Comparison of ENCODE assay signal across 8 cellular contexts in genomic region chr18:74290831-74291770, GRCh38. TPM values are rescaled to one million over a fixed set of nuclear protein-coding genes. Genes with fewer than 3 reads are reported as not detected.
DNase-seq lines count a peak whose midpoint lies in the region; ATAC-seq and TF ChIP-seq lines count a peak whose summit lies in the region.

No MANE protein-coding gene starts in this region.

- peak overlapping the region; percentile 73 for H3K9ac ChIP-seq in skeletal muscle satellite cell (ENCODE audit: low read depth, low read length)

- no peaks in the 10 kb centered on the region for H3K27me3 Mint-ChIP-seq in activated naive CD4-positive, alpha-beta T cell treated with anti-CD3 and anti-CD28 coated beads, Interleukin-2, amount 50 U/mL, for 24 hours

- peaks cover 52% of the 10 kb centered on the region for H3K79me2 ChIP-seq in hepatocyte

- H3K27ac Mint-ChIP-seq in activated naive CD4-positive, alpha-beta T cell treated with anti-CD3 and anti-CD28 coated beads, Interleukin-2, amount 50 U/mL, for 24 hours, result peak overlapping the region; percentile 64

- H3K9me3 Mint-ChIP-seq in activated naive CD4-positive, alpha-beta T cell treated with anti-CD3 and anti-CD28 coated beads, Interleukin-2, amount 50 U/mL, for 24 hours, result no peaks in the 10 kb centered on the region

- no peaks in the 10 kb centered on the region for H3K27me3 ChIP-seq in hepatocyte
- no peaks in the 10 kb centered on the region for H3K27me3 ChIP-seq in skeletal muscle satellite cell (ENCODE audit: control insufficient read depth, insufficient read depth, low read length)

- H3K4me1 ChIP-seq in hepatocyte (ENCODE audit: insufficient read depth) (peaks cover 28% of the 10 kb centered on the region), skeletal muscle satellite cell (ENCODE audit: control insufficient read depth, insufficient read depth, low read length) (peaks cover 24% of the 10 kb centered on the region)

- peak overlapping the region; percentile 81 for H3K27ac ChIP-seq in hepatocyte

- no peaks in the 10 kb centered on the region for H4K20me1 ChIP-seq in hepatocyte (ENCODE audit: insufficient read depth, poor library complexity, severe bottlenecking)

- peak overlapping the region; percentile 33 for H2AFZ ChIP-seq in hepatocyte

- peak overlapping the region; percentile 90 for H3K4me2 ChIP-seq in hepatocyte
- peak overlapping the region; percentile 90 for H3K4me2 ChIP-seq in skeletal muscle satellite cell (ENCODE audit: low read length)

- H3K9me3 ChIP-seq in hepatocyte (ENCODE audit: low read depth), result no peaks in the 10 kb centered on the region
- H3K9me3 ChIP-seq in skeletal muscle satellite cell (replicated peaks; ENCODE audit: low read length), result no peaks in the 10 kb centered on the region

- H3K36me3 ChIP-seq in hepatocyte (replicated peaks; ENCODE audit: insufficient read depth, low read depth) (no peaks in the 10 kb centered on the region), skeletal muscle satellite cell (ENCODE audit: insufficient read depth, low read length) (no peaks in the 10 kb centered on the region)

- DNase-seq in GM10266 (ENCODE audit: extremely low spot score), result peak; percentile 4
- peak; percentile 67 for DNase-seq in LNCaP clone FGC (ENCODE audit: low read depth)
- peak; percentile 86 for DNase-seq in hepatocyte (ENCODE audit: low spot score)
- DNase-seq in SIG-M5 (lab: John Stamatoyannopoulos, UW), result no peak
- no peak for DNase-seq in HEK293T (ENCODE audit: extremely low spot score)

- H3K9me2 ChIP-seq in hepatocyte (replicated peaks; ENCODE audit: insufficient read depth), result no peaks in the 10 kb centered on the region

- CTCF ChIA-PET in HEK293T (lab: Yijun Ruan, JAX), result no interaction called here

- no peak overlapping the region for H3K4me3 Mint-ChIP-seq in activated naive CD4-positive, alpha-beta T cell treated with anti-CD3 and anti-CD28 coated beads, Interleukin-2, amount 50 U/mL, for 24 hours

- WGBS in hepatocyte (ENCODE audit: low lambda C conversion rate, missing lambda C conversion rate), result 2% methylated on average over 82 of the region's 83 CpGs

- H3K4me1 Mint-ChIP-seq in activated naive CD4-positive, alpha-beta T cell treated with anti-CD3 and anti-CD28 coated beads, Interleukin-2, amount 50 U/mL, for 24 hours, result peaks cover 23% of the 10 kb centered on the region

- no peak for ATAC-seq in GM18873 (IDR thresholded peaks at IDR 0.05; ENCODE audit: low FRiP score, unreplicated experiment)

- H3K36me3 Mint-ChIP-seq in activated naive CD4-positive, alpha-beta T cell treated with anti-CD3 and anti-CD28 coated beads, Interleukin-2, amount 50 U/mL, for 24 hours, result peaks cover 5% of the 10 kb centered on the region

- TF ChIP-seq CTCF in GM10266 (IDR thresholded peaks at IDR 0.05; ENCODE audit: control insufficient read depth, insufficient read depth, low read depth, missing control alignments), result no peak
- peak; percentile 79 for TF ChIP-seq CTCF in LNCaP clone FGC (IDR thresholded peaks at IDR 0.05; ENCODE audit: control insufficient read depth, extremely low read depth, insufficient read depth)
- peak; percentile 45 for TF ChIP-seq CTCF in hepatocyte (IDR thresholded peaks at IDR 0.05; ENCODE audit: poor library complexity)

- POLR2A ChIA-PET in HEK293T (lab: Yijun Ruan, JAX), result no interaction called here

- peak overlapping the region; percentile 93 for H3K4me3 ChIP-seq in LNCaP clone FGC (ENCODE audit: low read depth, low read length)
- peak overlapping the region; percentile 45 for H3K4me3 ChIP-seq in hepatocyte
- H3K4me3 ChIP-seq in skeletal muscle satellite cell (ENCODE audit: low read length), result peak overlapping the region; percentile 96

TF ChIP-seq in HEK293T, 16 proteins besides CTCF, POLR2A, EP300 and RAD21:
- TF ChIP-seq FOXM1 (IDR thresholded peaks at IDR 0.05; ENCODE audit: borderline replicate concordance) (no peak), BHLHE40 (IDR thresholded peaks at IDR 0.05; ENCODE audit: borderline replicate concordance) (no peak), FOXK2 (IDR thresholded peaks at IDR 0.05) (no peak), ARNT (IDR thresholded peaks at IDR 0.05) (no peak), NFRKB (IDR thresholded peaks at IDR 0.05) (no peak), LEF1 (IDR thresholded peaks at IDR 0.05; ENCODE audit: borderline replicate concordance) (no peak)
- TF ChIP-seq, protein P1, sequence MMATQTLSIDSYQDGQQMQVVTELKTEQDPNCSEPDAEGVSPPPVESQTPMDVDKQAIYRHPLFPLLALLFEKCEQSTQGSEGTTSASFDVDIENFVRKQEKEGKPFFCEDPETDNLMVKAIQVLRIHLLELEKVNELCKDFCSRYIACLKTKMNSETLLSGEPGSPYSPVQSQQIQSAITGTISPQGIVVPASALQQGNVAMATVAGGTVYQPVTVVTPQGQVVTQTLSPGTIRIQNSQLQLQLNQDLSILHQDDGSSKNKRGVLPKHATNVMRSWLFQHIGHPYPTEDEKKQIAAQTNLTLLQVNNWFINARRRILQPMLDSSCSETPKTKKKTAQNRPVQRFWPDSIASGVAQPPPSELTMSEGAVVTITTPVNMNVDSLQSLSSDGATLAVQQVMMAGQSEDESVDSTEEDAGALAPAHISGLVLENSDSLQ (IDR thresholded peaks at IDR 0.05), result no peak

RNA-seq across cellular contexts. Expression of gene CYB5A, which starts 0.7 kb away (rescaled TPM):
- 259 and 273 TPM in 2 replicates for total RNA-seq in hepatocyte
- 358 and 457 TPM in 2 replicates for polyA plus RNA-seq in hepatocyte
- 57.0 and 71.2 TPM in 2 replicates for total RNA-seq in skeletal muscle satellite cell (2012; rRNA removed)

RNA-seq across cellular contexts. Expression of gene C18orf63, which starts 24.5 kb away (rescaled TPM):
- total RNA-seq in hepatocyte, result not detected in 2 replicates
- not detected in 2 replicates for polyA plus RNA-seq in hepatocyte
- total RNA-seq in skeletal muscle satellite cell (2012; rRNA removed), result not detected in 2 replicates

Comparison
In these comparisons a context has a peak if more than half of its experiments do, and no peak if none do; other contexts are left out.
1. DNase-seq: peak in GM10266 (single experiment), LNCaP clone FGC (single experiment) and hepatocyte (single experiment); none in SIG-M5 (single experiment) and HEK293T (single experiment).
2. H3K4me3 ChIP-seq: peak in every context shown above with its lines; median percentile 96 in skeletal muscle satellite cell; 93 in LNCaP clone FGC; 45 in hepatocyte.